In genomic region chr11:110098645-110099044, GRCh38 we compare ENCODE assay signal across 10 cellular contexts. TPM values are rescaled to one million over a fixed set of nuclear protein-coding genes. Genes with fewer than 3 reads are reported as not detected.
DNase-seq lines count a peak whose midpoint lies in the region; ATAC-seq lines count a peak whose summit lies in the region.
"Had no signal": no experiment of that assay in that cellular context is flagged by ENCODE, and none has a peak within 500 bp of the region (broad histone marks: within the 10 kb centered on the region; RNA-seq: fewer than 3 reads in every experiment).

No MANE protein-coding gene starts in this region.

- peak; percentile 41 for ATAC-seq in GM18520 (IDR thresholded peaks at IDR 0.05; ENCODE audit: unreplicated experiment)
- peak; percentile 69 for ATAC-seq in GM21825 (IDR thresholded peaks at IDR 0.05; ENCODE audit: unreplicated experiment)
- ATAC-seq in HG03575 (IDR thresholded peaks at IDR 0.05; ENCODE audit: extremely low read depth, insufficient number of reproducible peaks, low FRiP score, unreplicated experiment), result peak; percentile 39
- peak; percentile 42 for ATAC-seq in esophagus mucosa

- no peak for DNase-seq in activated CD4-positive, CD25-positive, alpha-beta regulatory T cell treated with anti-CD3 and anti-CD28 coated beads, Interleukin-2, amount 50 U/mL, for 72 hours
- no peak for DNase-seq in ureter (ENCODE audit: low spot score)
- DNase-seq in HK-2 (ENCODE audit: unreplicated experiment), result no peak
- no peak for DNase-seq in NCI-H510A (lab: John Stamatoyannopoulos, UW)
- DNase-seq: activated effector memory CD4-positive, alpha-beta T cell treated with anti-CD3 and anti-CD28 coated beads, Interleukin-2, amount 50 U/mL, for 16 hours; NCI-H748 treated with DMSO at 0.1 percent for 48 hours had no signal

RNA-seq across cellular contexts. Expression of gene ZC3H12C, which starts 5.5 kb away (rescaled TPM):
- total RNA-seq in esophagus mucosa (4.6 TPM), ureter (19.1 TPM)
